Comparison of ENCODE assay signal across 2 cellular contexts in the genomic region with DNA sequence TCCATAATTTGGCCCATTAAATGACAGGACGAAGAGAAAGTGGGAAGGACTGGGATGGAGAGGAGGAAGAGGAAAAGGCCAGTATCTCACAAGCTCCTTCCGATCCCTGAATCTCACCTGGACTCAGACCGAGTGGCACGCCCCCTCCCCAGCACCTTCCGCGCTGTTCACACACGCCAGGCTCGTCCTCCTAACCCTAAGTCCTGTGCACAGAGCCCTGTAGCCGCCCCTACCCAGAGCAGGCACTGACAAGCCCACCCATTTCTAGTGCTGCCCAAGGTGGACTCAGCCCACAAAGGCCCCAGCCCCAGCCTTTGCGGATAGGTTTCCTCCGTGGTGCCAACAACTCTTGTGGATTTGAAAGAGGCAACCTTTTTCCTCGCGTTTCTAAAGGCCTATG.
TF ChIP-seq lines count a peak whose summit lies in the region.

No MANE protein-coding gene starts in this region.

TF ChIP-seq in SK-N-SH, 30 proteins besides CTCF, POLR2A, EP300 and RAD21 (continued from another document):
- TF ChIP-seq ELF1 (IDR thresholded peaks at IDR 0.05) = no peak
- TF ChIP-seq, protein P1, sequence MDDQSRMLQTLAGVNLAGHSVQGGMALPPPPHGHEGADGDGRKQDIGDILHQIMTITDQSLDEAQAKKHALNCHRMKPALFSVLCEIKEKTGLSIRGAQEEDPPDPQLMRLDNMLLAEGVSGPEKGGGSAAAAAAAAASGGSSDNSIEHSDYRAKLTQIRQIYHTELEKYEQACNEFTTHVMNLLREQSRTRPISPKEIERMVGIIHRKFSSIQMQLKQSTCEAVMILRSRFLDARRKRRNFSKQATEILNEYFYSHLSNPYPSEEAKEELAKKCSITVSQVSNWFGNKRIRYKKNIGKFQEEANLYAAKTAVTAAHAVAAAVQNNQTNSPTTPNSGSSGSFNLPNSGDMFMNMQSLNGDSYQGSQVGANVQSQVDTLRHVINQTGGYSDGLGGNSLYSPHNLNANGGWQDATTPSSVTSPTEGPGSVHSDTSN (IDR thresholded peaks at IDR 0.05) = no peak

TF ChIP-seq in SK-N-SH treated with all-trans-retinoic acid at 6 μM for 48 hours, 23 proteins besides CTCF, POLR2A, EP300 and RAD21 (continued from another document):
- TF ChIP-seq, protein P2, sequence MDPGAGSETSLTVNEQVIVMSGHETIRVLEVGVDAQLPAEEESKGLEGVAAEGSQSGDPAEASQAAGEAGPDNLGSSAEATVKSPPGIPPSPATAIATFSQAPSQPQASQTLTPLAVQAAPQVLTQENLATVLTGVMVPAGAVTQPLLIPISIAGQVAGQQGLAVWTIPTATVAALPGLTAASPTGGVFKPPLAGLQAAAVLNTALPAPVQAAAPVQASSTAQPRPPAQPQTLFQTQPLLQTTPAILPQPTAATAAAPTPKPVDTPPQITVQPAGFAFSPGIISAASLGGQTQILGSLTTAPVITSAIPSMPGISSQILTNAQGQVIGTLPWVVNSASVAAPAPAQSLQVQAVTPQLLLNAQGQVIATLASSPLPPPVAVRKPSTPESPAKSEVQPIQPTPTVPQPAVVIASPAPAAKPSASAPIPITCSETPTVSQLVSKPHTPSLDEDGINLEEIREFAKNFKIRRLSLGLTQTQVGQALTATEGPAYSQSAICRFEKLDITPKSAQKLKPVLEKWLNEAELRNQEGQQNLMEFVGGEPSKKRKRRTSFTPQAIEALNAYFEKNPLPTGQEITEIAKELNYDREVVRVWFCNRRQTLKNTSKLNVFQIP (CRISPR knock-in tag; IDR thresholded peaks at IDR 0.05; ENCODE audit: borderline replicate concordance, low read depth) = no peak
- TF ChIP-seq, protein P3, sequence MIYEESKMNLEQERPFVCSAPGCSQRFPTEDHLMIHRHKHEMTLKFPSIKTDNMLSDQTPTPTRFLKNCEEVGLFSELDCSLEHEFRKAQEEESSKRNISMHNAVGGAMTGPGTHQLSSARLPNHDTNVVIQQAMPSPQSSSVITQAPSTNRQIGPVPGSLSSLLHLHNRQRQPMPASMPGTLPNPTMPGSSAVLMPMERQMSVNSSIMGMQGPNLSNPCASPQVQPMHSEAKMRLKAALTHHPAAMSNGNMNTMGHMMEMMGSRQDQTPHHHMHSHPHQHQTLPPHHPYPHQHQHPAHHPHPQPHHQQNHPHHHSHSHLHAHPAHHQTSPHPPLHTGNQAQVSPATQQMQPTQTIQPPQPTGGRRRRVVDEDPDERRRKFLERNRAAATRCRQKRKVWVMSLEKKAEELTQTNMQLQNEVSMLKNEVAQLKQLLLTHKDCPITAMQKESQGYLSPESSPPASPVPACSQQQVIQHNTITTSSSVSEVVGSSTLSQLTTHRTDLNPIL (CRISPR knock-in tag; IDR thresholded peaks at IDR 0.05; ENCODE audit: low read depth) = no peak
- TF ChIP-seq CSDC2 (CRISPR knock-in tag; IDR thresholded peaks at IDR 0.05) = no peak
- TF ChIP-seq TCF4 (CRISPR knock-in tag; IDR thresholded peaks at IDR 0.05; ENCODE audit: borderline replicate concordance) = no peak
- no peak for TF ChIP-seq ISL1 (CRISPR knock-in tag; IDR thresholded peaks at IDR 0.05)
- TF ChIP-seq ZNF70 (CRISPR knock-in tag; IDR thresholded peaks at IDR 0.05) = no peak
